Comparison of ENCODE assay signal across 1 cellular context in genomic region chr7:6486438-6487183, GRCh38.
A peak's percentile ranks its signal among the peaks of the same experiment; 100 is the strongest.
TF ChIP-seq lines count a peak whose summit lies in the region.

No MANE protein-coding gene starts in this region.

TF ChIP-seq in K562, 482 proteins besides CTCF, POLR2A, EP300 and RAD21:
- TF ChIP-seq ZBTB33 (CRISPR knock-in tag; IDR thresholded peaks at IDR 0.05) (peak; percentile 61; the same call in 1 of the 2 replicates), ZNF57 (CRISPR knock-in tag; IDR thresholded peaks at IDR 0.05) (no peak)
